1 cellular context compared by ENCODE assay signal in genomic region chr15:63146684-63147083, GRCh38.
TF ChIP-seq lines count a peak whose summit lies in the region.

No MANE protein-coding gene starts in this region.

TF ChIP-seq in endothelial cell of umbilical vein, 7 proteins besides CTCF, POLR2A, EP300 and RAD21 (continued from another document):
- no peak for TF ChIP-seq MAX (IDR thresholded peaks at IDR 0.05; ENCODE audit: insufficient read depth, insufficient read length)
- TF ChIP-seq GATA2 (IDR thresholded peaks at IDR 0.05; ENCODE audit: insufficient read depth, insufficient read length, low read depth, low read length) = no peak
- no peak for TF ChIP-seq POLR2AphosphoS5 (IDR thresholded peaks at IDR 0.05; ENCODE audit: insufficient read depth, low read depth, low read length)
- no peak for TF ChIP-seq JUN (IDR thresholded peaks at IDR 0.05; ENCODE audit: borderline replicate concordance, insufficient read depth, insufficient read length, low read depth)
